Comparison of ENCODE assay signal across 8 cellular contexts in genomic region chr2:169478745-169479256, GRCh38. TPM values are rescaled to one million over a fixed set of nuclear protein-coding genes. Genes with fewer than 3 reads are reported as not detected.
DNase-seq lines count a peak whose midpoint lies in the region; ATAC-seq, FAIRE-seq and TF ChIP-seq lines count a peak whose summit lies in the region.

No MANE protein-coding gene starts in this region.

- H3K36me3 Mint-ChIP-seq in T-helper 17 cell (ENCODE audit: low read depth) = no peaks in the 10 kb centered on the region

- H3K9me3 ChIP-seq in T-helper 17 cell (ENCODE audit: control insufficient read depth, low read length, poor library complexity, severe bottlenecking) = no peaks in the 10 kb centered on the region
- no peaks in the 10 kb centered on the region for H3K9me3 ChIP-seq in gastrocnemius medialis

- H3K27ac Mint-ChIP-seq in T-helper 17 cell = peak overlapping the region; percentile 74

- H3K4me1 Mint-ChIP-seq in T-helper 17 cell = peaks cover 11% of the 10 kb centered on the region

- FAIRE-seq in GM12892 (lab: Jason Lieb, UNC) = no peak

- peaks cover 0 to 13% of the 10 kb centered on the region in 2 donors for H3K36me3 ChIP-seq in gastrocnemius medialis

- intact Hi-C loops in gastrocnemius medialis (cut with DNase I; ENCODE audit: low total_unique reads) = loop anchor here (2.0 to 5.0 kb wide), 3 partner anchors 38 to 94 kb away; partner anchors contain the start of gene FASTKD1

- peak overlapping the region; percentile 91 for H3K4me3 Mint-ChIP-seq in T-helper 17 cell

- peak overlapping the region; percentile 71 to 84 (median 80) for H3K27ac ChIP-seq in gastrocnemius medialis

- in situ Hi-C loops in gastrocnemius medialis (cut with MboI; ENCODE audit: low sequenced_read_pairs in 4 of 4) = no loop called here

- peaks cover 11 to 13% of the 10 kb centered on the region in 2 donors for H3K4me1 ChIP-seq in gastrocnemius medialis

- no peaks in the 10 kb centered on the region for H3K27me3 Mint-ChIP-seq in T-helper 17 cell

- DNase-seq in T-helper 17 cell (no peak), fibroblast of villous mesenchyme (ENCODE audit: low read depth) (no peak), gastrocnemius medialis (no peak), GM12892 (ENCODE audit: insufficient read length) (no peak), AG20443 (ENCODE audit: low spot score) (no peak), cerebellum (ENCODE audit: low spot score) (no peak), T1000 (lab: John Stamatoyannopoulos, UW) (no peak)

- H3K4me3 ChIP-seq in fibroblast of villous mesenchyme (ENCODE audit: low read depth, low read length) = peak overlapping the region; percentile 85
- peak overlapping the region; percentile 70 to 95 (median 76) for H3K4me3 ChIP-seq in gastrocnemius medialis

- TF ChIP-seq CTCF in fibroblast of villous mesenchyme (IDR thresholded peaks at IDR 0.05; ENCODE audit: insufficient read depth, low read depth, low read length) (no peak), gastrocnemius medialis (IDR thresholded peaks at IDR 0.05 in 4 of 5, conservative IDR thresholded peaks at IDR 0.05 in 1 of 5) (no peak)

- ATAC-seq in GM18870 (IDR thresholded peaks at IDR 0.05; ENCODE audit: unreplicated experiment) = peak; percentile 14
- no peak for ATAC-seq in T-helper 17 cell
- no peak for ATAC-seq in gastrocnemius medialis

- no peaks in the 10 kb centered on the region for H3K27me3 ChIP-seq in gastrocnemius medialis

- no peak for TF ChIP-seq POLR2A in gastrocnemius medialis (IDR thresholded peaks at IDR 0.05)
- no peak for TF ChIP-seq POLR2A in GM12892 (IDR thresholded peaks at IDR 0.05; ENCODE audit: low read depth, low read length)

RNA-seq across cellular contexts. Expression of gene BBS5, which starts 0.5 kb away (rescaled TPM):
- 1 to 10 TPM; 2.0 to 2.9 TPM for total RNA-seq in T-helper 17 cell
- total RNA-seq in fibroblast of villous mesenchyme = 5.6 and 6.1 TPM in 2 replicates
- total RNA-seq in gastrocnemius medialis = 10 to 100 TPM in 1 of 4 donors, 1 to 10 TPM in 3; 4.5 to 17.8 (median 8.0) TPM
- 1.9 TPM for polyA plus RNA-seq in GM12892 (2012; ENCODE audit: missing spikeins)
- total RNA-seq in cerebellum = 17.1 TPM

RNA-seq across cellular contexts. Expression of gene KLHL41, which starts 30.7 kb away (rescaled TPM):
- total RNA-seq in T-helper 17 cell = not detected
- 0.32 and 0.43 TPM in 2 replicates for total RNA-seq in fibroblast of villous mesenchyme
- 1,000 to 10,000 TPM; 2,008 to 3,010 (median 2,782) TPM for total RNA-seq in gastrocnemius medialis
- 0.15 TPM for polyA plus RNA-seq in GM12892 (2012; ENCODE audit: missing spikeins)
- total RNA-seq in cerebellum = 2.6 TPM

Comparison
In these comparisons a context has a peak if more than half of its experiments do, and no peak if none do; other contexts are left out.
1. RNA of gene KLHL41, which starts 30.7 kb away (total RNA-seq): 2,008 to 3,010 TPM in gastrocnemius medialis; 2.6 TPM in cerebellum (single experiment), not detected in T-helper 17 cell and 0.32 to 0.43 TPM in fibroblast of villous mesenchyme; every median in the first group is over 100 times any median in the second.